Comparison of ENCODE assay signal across 12 cellular contexts in genomic region chr22:47107431-47107830, GRCh38.
DNase-seq lines count a peak whose midpoint lies in the region; ATAC-seq and TF ChIP-seq lines count a peak whose summit lies in the region.
"Had no signal": no experiment of that assay in that cellular context is flagged by ENCODE, and none has a peak within 500 bp of the region (broad histone marks: within the 10 kb centered on the region; RNA-seq: fewer than 3 reads in every experiment).

No MANE protein-coding gene starts in this region.

- H3K4me1 Mint-ChIP-seq in HFFc6 (ENCODE audit: low read depth) = peaks cover 40% of the 10 kb centered on the region

- H3K4me3 ChIP-seq in AG09309 (ENCODE audit: control insufficient read depth, low read depth, low read length) (no peak overlapping the region), astrocyte of the cerebellum (ENCODE audit: low read depth, low read length) (no peak overlapping the region)
- H3K4me3 ChIP-seq: gastrocnemius medialis had no signal

- peak; percentile 52 for DNase-seq in AG09309 (ENCODE audit: low read depth)
- DNase-seq in HFFc6 = peak; percentile 75
- DNase-seq in astrocyte of the cerebellum (ENCODE audit: low read depth) = peak; percentile 43
- DNase-seq in iris pigment epithelial cell (ENCODE audit: low read depth) = peak; percentile 91
- DNase-seq in GF-D8 (lab: John Stamatoyannopoulos, UW) = no peak
- DNase-seq in stimulated activated CD4-positive, alpha-beta T cell treated with anti-CD3 and anti-CD28 coated beads, Interleukin-1b, Interleukin-23, amount 100 ng/mL, for 48 hours = no peak
- DNase-seq in NCI-H2196 treated with DMSO at 0.1 percent for 48 hours (lab: John Stamatoyannopoulos, UW; ENCODE audit: unreplicated experiment) = no peak
- DNase-seq: DMS 273 treated with DMSO at 0.1 percent for 48 hours, gastrocnemius medialis, NCI-H446 treated with DMSO at 0.1 percent for 48 hours, retina had no signal

- H3K27ac Mint-ChIP-seq in HFFc6 = peak overlapping the region; percentile 87

- H3K4me3 Mint-ChIP-seq in HFFc6 = peak overlapping the region; percentile 16

- no peaks in the 10 kb centered on the region; the same call in none of the 2 replicates for H3K27me3 Mint-ChIP-seq in HFFc6 (ENCODE audit: insufficient read depth)

- peaks cover 11% of the 10 kb centered on the region for H3K36me3 Mint-ChIP-seq in HFFc6 (ENCODE audit: low read depth)

- TF ChIP-seq CTCF in AG09309 (IDR thresholded peaks at IDR 0.05; ENCODE audit: control insufficient read depth, insufficient read depth, low read depth, low read length, missing control alignments) = no peak
- no peak for TF ChIP-seq CTCF in HFFc6 (IDR thresholded peaks at IDR 0.05)
- TF ChIP-seq CTCF in astrocyte of the cerebellum (IDR thresholded peaks at IDR 0.05; ENCODE audit: low read depth, low read length, missing control alignments) = no peak

- no peaks in the 10 kb centered on the region for H3K9me3 Mint-ChIP-seq in HFFc6

- ATAC-seq in GM21423 (IDR thresholded peaks at IDR 0.05; ENCODE audit: unreplicated experiment) = no peak
- ATAC-seq: gastrocnemius medialis had no signal

- in situ Hi-C loops in astrocyte of the cerebellum (cut with HindIII; ENCODE audit: low sequenced_read_pairs) = no loop called here

Comparison
In these comparisons a context has a peak if more than half of its experiments do, and no peak if none do; other contexts are left out.
1. DNase-seq: peak in AG09309 (single experiment), HFFc6 (single experiment), astrocyte of the cerebellum (single experiment) and iris pigment epithelial cell (single experiment); none in GF-D8 (single experiment), stimulated activated CD4-positive, alpha-beta T cell treated with anti-CD3 and anti-CD28 coated beads, Interleukin-1b, Interleukin-23, amount 100 ng/mL, for 48 hours (single experiment) and NCI-H2196 treated with DMSO at 0.1 percent for 48 hours (single experiment).